1 cellular context compared by ENCODE assay signal in the genomic region with DNA sequence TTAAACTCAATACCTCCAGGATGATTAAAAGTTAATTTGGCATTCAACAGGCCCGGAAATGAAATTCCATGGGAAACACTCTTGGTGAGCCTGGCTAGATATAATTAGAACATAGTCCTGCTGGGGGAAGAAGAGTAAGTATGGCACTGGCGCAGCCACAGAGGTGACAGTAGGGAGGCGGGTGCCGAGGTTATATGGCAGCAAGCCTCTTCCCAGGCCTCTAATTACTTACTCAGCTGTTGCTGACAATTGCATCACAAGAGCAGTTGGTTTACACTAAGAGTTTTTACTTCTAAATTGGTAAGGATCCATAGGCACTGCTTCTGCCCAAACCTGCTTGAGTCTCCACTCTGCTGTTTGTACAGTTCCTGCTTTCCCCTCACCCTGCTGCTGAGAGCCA.
TF ChIP-seq lines count a peak whose summit lies in the region.

No MANE protein-coding gene starts in this region.

TF ChIP-seq in HCT116, 20 proteins besides CTCF, POLR2A, EP300 and RAD21:
- TF ChIP-seq, protein P1, sequence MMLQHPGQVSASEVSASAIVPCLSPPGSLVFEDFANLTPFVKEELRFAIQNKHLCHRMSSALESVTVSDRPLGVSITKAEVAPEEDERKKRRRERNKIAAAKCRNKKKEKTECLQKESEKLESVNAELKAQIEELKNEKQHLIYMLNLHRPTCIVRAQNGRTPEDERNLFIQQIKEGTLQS (IDR thresholded peaks at IDR 0.05) = no peak
- TF ChIP-seq, protein P2, sequence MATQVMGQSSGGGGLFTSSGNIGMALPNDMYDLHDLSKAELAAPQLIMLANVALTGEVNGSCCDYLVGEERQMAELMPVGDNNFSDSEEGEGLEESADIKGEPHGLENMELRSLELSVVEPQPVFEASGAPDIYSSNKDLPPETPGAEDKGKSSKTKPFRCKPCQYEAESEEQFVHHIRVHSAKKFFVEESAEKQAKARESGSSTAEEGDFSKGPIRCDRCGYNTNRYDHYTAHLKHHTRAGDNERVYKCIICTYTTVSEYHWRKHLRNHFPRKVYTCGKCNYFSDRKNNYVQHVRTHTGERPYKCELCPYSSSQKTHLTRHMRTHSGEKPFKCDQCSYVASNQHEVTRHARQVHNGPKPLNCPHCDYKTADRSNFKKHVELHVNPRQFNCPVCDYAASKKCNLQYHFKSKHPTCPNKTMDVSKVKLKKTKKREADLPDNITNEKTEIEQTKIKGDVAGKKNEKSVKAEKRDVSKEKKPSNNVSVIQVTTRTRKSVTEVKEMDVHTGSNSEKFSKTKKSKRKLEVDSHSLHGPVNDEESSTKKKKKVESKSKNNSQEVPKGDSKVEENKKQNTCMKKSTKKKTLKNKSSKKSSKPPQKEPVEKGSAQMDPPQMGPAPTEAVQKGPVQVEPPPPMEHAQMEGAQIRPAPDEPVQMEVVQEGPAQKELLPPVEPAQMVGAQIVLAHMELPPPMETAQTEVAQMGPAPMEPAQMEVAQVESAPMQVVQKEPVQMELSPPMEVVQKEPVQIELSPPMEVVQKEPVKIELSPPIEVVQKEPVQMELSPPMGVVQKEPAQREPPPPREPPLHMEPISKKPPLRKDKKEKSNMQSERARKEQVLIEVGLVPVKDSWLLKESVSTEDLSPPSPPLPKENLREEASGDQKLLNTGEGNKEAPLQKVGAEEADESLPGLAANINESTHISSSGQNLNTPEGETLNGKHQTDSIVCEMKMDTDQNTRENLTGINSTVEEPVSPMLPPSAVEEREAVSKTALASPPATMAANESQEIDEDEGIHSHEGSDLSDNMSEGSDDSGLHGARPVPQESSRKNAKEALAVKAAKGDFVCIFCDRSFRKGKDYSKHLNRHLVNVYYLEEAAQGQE (IDR thresholded peaks at IDR 0.05; ENCODE audit: low read depth) = no peak
- TF ChIP-seq ZFX (IDR thresholded peaks at IDR 0.05) (0 out of 2 replicates have a peak, but pooled peaks have one; percentile 16), POLR2AphosphoS5 (IDR thresholded peaks at IDR 0.05; ENCODE audit: low read depth, low read length) (no peak)
